In genomic region chr9:127707766-127708165, GRCh38 we compare ENCODE assay signal across 9 cellular contexts. TPM values are rescaled to one million over a fixed set of nuclear protein-coding genes. Genes with fewer than 3 reads are reported as not detected.
DNase-seq lines count a peak whose midpoint lies in the region; ATAC-seq, FAIRE-seq and TF ChIP-seq lines count a peak whose summit lies in the region.
"Had no signal": no experiment of that assay in that cellular context is flagged by ENCODE, and none has a peak within 500 bp of the region (broad histone marks: within the 10 kb centered on the region; RNA-seq: fewer than 3 reads in every experiment).

No MANE protein-coding gene starts in this region.

- POLR2A ChIA-PET in K562 (lab: Yijun Ruan, JAX) = interaction anchor here (1.2 kb wide), 1 partner anchor 17 kb away, joined by 3 read pairs; no protein-coding TSS in a partner anchor

- 26% methylated on average over 5 of the region's 5 CpGs for WGBS in K562 (ENCODE audit: insufficient coverage, low coverage, missing lambda C conversion rate)
- 34% methylated on average over 5 of the region's 5 CpGs; no CpG with 5 or more reads in 1 of the 2 donors for WGBS in transverse colon (ENCODE audit: low coverage in 1 of 2), 2 donors
- WGBS in body of pancreas, 2 donors = 50 to 70% methylated on average over 3 to 5 of the region's 5 CpGs

- H3K9me3 ChIP-seq in K562 (replicated peaks; ENCODE audit: control insufficient read depth, insufficient read depth, low read depth, low read length) (0 out of 2 replicates have a peak, but pooled peaks cover 4% of the 10 kb centered on the region), transverse colon (no peaks in the 10 kb centered on the region), body of pancreas (no peaks in the 10 kb centered on the region)

- H3K27ac ChIP-seq in K562 (ENCODE audit: extremely low read depth, low read depth, low read length) (no peak overlapping the region), transverse colon (no peak overlapping the region), body of pancreas (no peak overlapping the region)
- H3K27ac ChIP-seq: HL-60 had no signal

- no peak; a peak in 1 of 4 replicates for TF ChIP-seq RAD21 in K562 (CRISPR knock-in tag; conservative IDR thresholded peaks at IDR 0.05 in 1 of 2, IDR thresholded peaks at IDR 0.05 in 1 of 2)

- in situ Hi-C loops in K562 (cut with MboI) = no loop called here
- in situ Hi-C loops in transverse colon (cut with MboI; ENCODE audit: low pct_ligation_motif_present in 1 of 4, low pct_unique_long_range_greater_than_20kb in 1 of 4, low sequenced_read_pairs in 3 of 4) = no loop called here

- H3K79me2 ChIP-seq in K562 (ENCODE audit: control insufficient read depth, insufficient read depth, low read length) = no peaks in the 10 kb centered on the region

- H4K20me1 ChIP-seq in K562 (replicated peaks; ENCODE audit: control insufficient read depth, insufficient read depth, low read length) = no peaks in the 10 kb centered on the region

- H3K36me3 ChIP-seq in K562 (ENCODE audit: control insufficient read depth, insufficient read depth, low read length) = no peaks in the 10 kb centered on the region
- H3K36me3 ChIP-seq in transverse colon = no peaks in the 10 kb centered on the region
- no peaks in the 10 kb centered on the region for H3K36me3 ChIP-seq in body of pancreas (replicated peaks in 1 of 2; ENCODE audit: insufficient read depth in 1 of 2, low read depth in 2 of 2)

- CTCF ChIA-PET in K562 (lab: Yijun Ruan, JAX; ENCODE audit: low intra/inter-chr PET ratio) = no interaction called here

- no TSS peak for BruUV-seq in K562 (replicated peaks; lab: Mats Ljungman, UMichigan)

- intact Hi-C loops in K562 (cut with micrococcal nuclease) = no loop called here
- intact Hi-C loops in transverse colon (cut with DNase I; ENCODE audit: low total_unique reads) = no loop called here
- intact Hi-C loops in body of pancreas (cut with DNase I) = no loop called here
- intact Hi-C loops in cardiac septum (cut with DNase I) = no loop called here

- H3K9me1 ChIP-seq in K562 (ENCODE audit: control insufficient read depth, insufficient read depth, low read length) = no peaks in the 10 kb centered on the region

- FAIRE-seq in RCC 7860 (lab: Jason Lieb, UNC) (no peak), K562 (lab: Jason Lieb, UNC) (no peak)

- no peaks in the 10 kb centered on the region for H3K27me3 ChIP-seq in K562 (ENCODE audit: control insufficient read depth in 2 of 2, insufficient read depth in 2 of 2, low read length in 2 of 2)
- no peaks in the 10 kb centered on the region for H3K27me3 ChIP-seq in transverse colon
- no peaks in the 10 kb centered on the region for H3K27me3 ChIP-seq in body of pancreas

- H2AFZ ChIP-seq in K562 (ENCODE audit: low read depth, low read length) = no peak overlapping the region

- H3K4me3 ChIP-seq in K562 (no peak overlapping the region), transverse colon (no peak overlapping the region), body of pancreas (no peak overlapping the region)

- peaks cover 0 to 40% of the 10 kb centered on the region in 2 experiments; a peak in 2 of 5 replicates for H3K4me1 ChIP-seq in K562 (replicated peaks in 1 of 2; ENCODE audit: control insufficient read depth in 2 of 2, insufficient read depth in 2 of 2, low read length in 2 of 2)
- H3K4me1 ChIP-seq in transverse colon = peaks cover 0 to 8% (median 3%) of the 10 kb centered on the region in 4 donors
- peaks cover 22% of the 10 kb centered on the region for H3K4me1 ChIP-seq in body of pancreas

- H3K4me2 ChIP-seq in K562 (ENCODE audit: insufficient read depth, low read length) = no peak overlapping the region

- peak; percentile 22 for DNase-seq in stimulated activated naive CD4-positive, alpha-beta T cell treated with Interleukin-2 at 50 U/mL for 16 hours (lab: John Stamatoyannopoulos, UW)
- DNase-seq in stimulated activated naive CD4-positive, alpha-beta T cell (lab: John Stamatoyannopoulos, UW) = no peak
- DNase-seq in RCC 7860 (ENCODE audit: low spot score) (peak; percentile 31), K562 (ENCODE audit: extremely low read depth in 1 of 4, low spot score in 3 of 4) (peak in 3 of 4 experiments; percentile 34 to 39 (median 38)), transverse colon (peak; percentile 34), cerebellum (ENCODE audit: low spot score) (no peak), body of pancreas (no peak), cardiac septum (ENCODE audit: low spot score) (no peak)

- TF ChIP-seq EP300 in K562 (IDR thresholded peaks at IDR 0.05; ENCODE audit: low read length) = no peak
- TF ChIP-seq EP300 in transverse colon (IDR thresholded peaks at IDR 0.05; ENCODE audit: low read depth) = no peak

- no peak overlapping the region for H3K9ac ChIP-seq in K562 (ENCODE audit: insufficient read depth in 1 of 2, low read depth in 2 of 2, low read length in 2 of 2)

- ATAC-seq in K562 = peak; percentile 19; the same call in 1 of the 3 replicates
- no peak for ATAC-seq in body of pancreas

- TF ChIP-seq CTCF in K562 (IDR thresholded peaks at IDR 0.05 in 2 of 3, conservative IDR thresholded peaks at IDR 0.05 in 1 of 3; ENCODE audit: insufficient read depth in 2 of 3, low read depth in 1 of 3, low read length in 3 of 3) (peak in 2 of 3 experiments; percentile 29 to 37; a peak in 2 of 6 replicates), transverse colon (IDR thresholded peaks at IDR 0.05) (peak in 2 of 5 experiments; percentile 11 to 29), body of pancreas (IDR thresholded peaks at IDR 0.05) (no peak)

- TF ChIP-seq POLR2A in K562 (conservative IDR thresholded peaks at IDR 0.05) = no peak
- TF ChIP-seq POLR2A in transverse colon (IDR thresholded peaks at IDR 0.05) = no peak
- TF ChIP-seq POLR2A in body of pancreas (IDR thresholded peaks at IDR 0.05) = no peak

RNA-seq across cellular contexts. Expression of gene CFAP157, which starts 1.0 kb away (rescaled TPM):
- not detected in 2 replicates for total RNA-seq in K562 (2011; cell fraction: chromatin; rRNA removed; ENCODE audit: low replicate concordance)
- not detected in 2 replicates for total RNA-seq in K562 (2011; cell fraction: nucleolus; rRNA removed)
- total RNA-seq in K562 (2011; cell fraction: nucleoplasm; rRNA removed) = not detected in 2 replicates
- total RNA-seq in K562 (2014; rRNA removed) (not detected in 2 replicates), K562 (2014; rRNA removed; fragmentation: Illumina TruSeq; extraction: Trizol) (not detected in 2 replicates), K562 (2015; rRNA removed; fragmentation: Illumina TruSeq; extraction: Trizol) (not detected in 2 replicates), K562 (2021) (not detected in 2 replicates), transverse colon (not detected), cerebellum (0.27 TPM), body of pancreas (1 to 10 TPM; 2.3 TPM), cardiac septum (not detected)
- polyA plus RNA-seq in K562 (2011; rRNA removed) (not detected in 2 replicates), K562 (2014; fragmentation: Illumina TruSeq; extraction: Trizol) (not detected in 2 replicates), K562 (2014; fragmentation: Nextera tagmentation; extraction: Ambion mirVana) (under 1 TPM in 1 of 2 experiments, not detected in 1; 0.03 TPM), K562 (2014; rRNA removed) (not detected in 2 replicates)
- polyA plus RNA-seq in K562 (2011; cell fraction: cytosol; rRNA removed) = not detected in 2 replicates
- 0.06 TPM in 1 of 2 replicates, not detected in the other for polyA plus RNA-seq in K562 (2011; cell fraction: nucleus; rRNA removed)
- polyA plus RNA-seq in K562 (2012) = 0.60 and 0.99 TPM in 2 replicates
- not detected in 2 replicates for polyA minus RNA-seq in K562 (2011; rRNA and poly(A)+ RNA removed)
- polyA minus RNA-seq in K562 (2011; cell fraction: cytosol; rRNA and poly(A)+ RNA removed) = not detected in 2 replicates
- not detected in 2 replicates for polyA minus RNA-seq in K562 (2011; cell fraction: nucleus; rRNA and poly(A)+ RNA removed)

RNA-seq across cellular contexts. Expression of gene PTRH1, which starts 7.7 kb away (rescaled TPM):
- total RNA-seq in K562 (2011; cell fraction: chromatin; rRNA removed; ENCODE audit: low replicate concordance) = 4.6 and 11.9 TPM in 2 replicates
- 19.0 and 19.2 TPM in 2 replicates for total RNA-seq in K562 (2011; cell fraction: nucleolus; rRNA removed)
- 7.1 and 7.3 TPM in 2 replicates for total RNA-seq in K562 (2011; cell fraction: nucleoplasm; rRNA removed)
- total RNA-seq in K562 (2014; rRNA removed) (43.1 and 54.3 TPM in 2 replicates), K562 (2014; rRNA removed; fragmentation: Illumina TruSeq; extraction: Trizol) (1.1 and 1.8 TPM in 2 replicates), K562 (2015; rRNA removed; fragmentation: Illumina TruSeq; extraction: Trizol) (7.4 and 8.0 TPM in 2 replicates), K562 (2021) (21.1 and 21.6 TPM in 2 replicates), transverse colon (1 to 10 TPM; 2.4 to 9.7 (median 6.2) TPM), cerebellum (9.8 TPM), body of pancreas (10 to 100 TPM; 23.6 to 64.9 TPM), cardiac septum (13.4 TPM)
- polyA plus RNA-seq in K562 (2011; rRNA removed) (5.7 and 8.1 TPM in 2 replicates), K562 (2014; fragmentation: Illumina TruSeq; extraction: Trizol) (3.1 and 6.7 TPM in 2 replicates), K562 (2014; fragmentation: Nextera tagmentation; extraction: Ambion mirVana) (1 to 10 TPM in 1 of 2 experiments, under 1 TPM in 1; 0.63 to 1.0 TPM), K562 (2014; rRNA removed) (28.2 and 44.3 TPM in 2 replicates)
- 12.2 and 34.1 TPM in 2 replicates for polyA plus RNA-seq in K562 (2011; cell fraction: cytosol; rRNA removed)
- 7.6 and 15.8 TPM in 2 replicates for polyA plus RNA-seq in K562 (2011; cell fraction: nucleus; rRNA removed)
- polyA plus RNA-seq in K562 (2012) = 12.2 and 19.2 TPM in 2 replicates
- polyA minus RNA-seq in K562 (2011; rRNA and poly(A)+ RNA removed) = 1.0 and 1.1 TPM in 2 replicates
- 3.9 and 5.4 TPM in 2 replicates for polyA minus RNA-seq in K562 (2011; cell fraction: cytosol; rRNA and poly(A)+ RNA removed)
- 4.1 and 6.2 TPM in 2 replicates for polyA minus RNA-seq in K562 (2011; cell fraction: nucleus; rRNA and poly(A)+ RNA removed)

RNA-seq across cellular contexts. Expression of gene TTC16, which starts 8.1 kb away (rescaled TPM):
- total RNA-seq in K562 (2011; cell fraction: chromatin; rRNA removed; ENCODE audit: low replicate concordance) = not detected in 2 replicates
- total RNA-seq in K562 (2011; cell fraction: nucleolus; rRNA removed) = not detected in 2 replicates
- not detected in 2 replicates for total RNA-seq in K562 (2011; cell fraction: nucleoplasm; rRNA removed)
- total RNA-seq in K562 (2014; rRNA removed) (not detected in 2 replicates), K562 (2014; rRNA removed; fragmentation: Illumina TruSeq; extraction: Trizol) (not detected in 2 replicates), K562 (2015; rRNA removed; fragmentation: Illumina TruSeq; extraction: Trizol) (not detected in 2 replicates), K562 (2021) (not detected in 2 replicates), transverse colon (not detected), cerebellum (not detected), body of pancreas (under 1 TPM; under 0.01 to 0.52 TPM), cardiac septum (0.16 TPM)
- polyA plus RNA-seq in K562 (2011; rRNA removed) (not detected in 2 replicates), K562 (2014; fragmentation: Illumina TruSeq; extraction: Trizol) (not detected in 2 replicates), K562 (2014; fragmentation: Nextera tagmentation; extraction: Ambion mirVana) (not detected), K562 (2014; rRNA removed) (0.11 TPM in 1 of 2 replicates, not detected in the other)
- polyA plus RNA-seq in K562 (2011; cell fraction: cytosol; rRNA removed) = not detected in 2 replicates
- 0.03 and 0.04 TPM in 2 replicates for polyA plus RNA-seq in K562 (2011; cell fraction: nucleus; rRNA removed)
- polyA plus RNA-seq in K562 (2012) = not detected in 2 replicates
- polyA minus RNA-seq in K562 (2011; rRNA and poly(A)+ RNA removed) = not detected in 2 replicates
- not detected in 2 replicates for polyA minus RNA-seq in K562 (2011; cell fraction: cytosol; rRNA and poly(A)+ RNA removed)
- polyA minus RNA-seq in K562 (2011; cell fraction: nucleus; rRNA and poly(A)+ RNA removed) = not detected in 2 replicates

RNA-seq across cellular contexts. Expression of gene TOR2A, which starts 27.3 kb away (rescaled TPM):
- total RNA-seq in K562 (2011; cell fraction: chromatin; rRNA removed; ENCODE audit: low replicate concordance) = 7.9 and 25.4 TPM in 2 replicates
- total RNA-seq in K562 (2011; cell fraction: nucleolus; rRNA removed) = 33.0 and 44.0 TPM in 2 replicates
- 22.6 and 27.5 TPM in 2 replicates for total RNA-seq in K562 (2011; cell fraction: nucleoplasm; rRNA removed)
- total RNA-seq in K562 (2014; rRNA removed) = 21.3 and 23.5 TPM in 2 replicates
- total RNA-seq in K562 (2014; rRNA removed; fragmentation: Illumina TruSeq; extraction: Trizol) = 3.0 and 3.7 TPM in 2 replicates
- total RNA-seq in K562 (2015; rRNA removed; fragmentation: Illumina TruSeq; extraction: Trizol) = 11.1 and 12.0 TPM in 2 replicates
- total RNA-seq in K562 (2021) = 25.9 and 28.3 TPM in 2 replicates
- 8.4 and 15.0 TPM in 2 replicates for polyA plus RNA-seq in K562 (2011; rRNA removed)
- 20.5 and 35.0 TPM in 2 replicates for polyA plus RNA-seq in K562 (2011; cell fraction: cytosol; rRNA removed)
- 34.3 and 45.7 TPM in 2 replicates for polyA plus RNA-seq in K562 (2011; cell fraction: nucleus; rRNA removed)
- 20.6 and 50.6 TPM in 2 replicates for polyA plus RNA-seq in K562 (2012)
- 15.7 and 22.6 TPM in 2 replicates for polyA plus RNA-seq in K562 (2014; fragmentation: Illumina TruSeq; extraction: Trizol)
- polyA plus RNA-seq in K562 (2014; fragmentation: Nextera tagmentation; extraction: Ambion mirVana) = 1 to 10 TPM in 1 of 2 experiments, under 1 TPM in 1; 0.80 to 1.1 TPM
- polyA plus RNA-seq in K562 (2014; rRNA removed) = 22.5 and 27.2 TPM in 2 replicates
- polyA minus RNA-seq in K562 (2011; rRNA and poly(A)+ RNA removed) = 2.8 and 3.6 TPM in 2 replicates
- 11.3 and 18.2 TPM in 2 replicates for polyA minus RNA-seq in K562 (2011; cell fraction: cytosol; rRNA and poly(A)+ RNA removed)
- 12.5 and 19.1 TPM in 2 replicates for polyA minus RNA-seq in K562 (2011; cell fraction: nucleus; rRNA and poly(A)+ RNA removed)
- total RNA-seq in transverse colon = 100 to 1,000 TPM in 1 of 4 donors, 10 to 100 TPM in 3; 31.4 to 126 (median 48.1) TPM
- 8.3 TPM for total RNA-seq in cerebellum
- total RNA-seq in body of pancreas = 10 to 100 TPM in 1 of 2 donors, 1 to 10 TPM in 1; 8.3 to 14.2 TPM
- total RNA-seq in cardiac septum = 4.4 TPM

Comparison
In these comparisons a context has a peak if more than half of its experiments do, and no peak if none do; other contexts are left out.
1. DNase-seq: peak in stimulated activated naive CD4-positive, alpha-beta T cell treated with Interleukin-2 at 50 U/mL for 16 hours (single experiment), RCC 7860 (single experiment), K562 (3 of 4) and transverse colon (single experiment); none in stimulated activated naive CD4-positive, alpha-beta T cell (0 of 6), cerebellum (single experiment), body of pancreas (0 of 4) and cardiac septum (single experiment).
2. CTCF ChIP-seq: peak in K562 (2 of 3); none in body of pancreas (0 of 7).